Comparison of ENCODE assay signal across 20 cellular contexts in genomic region chr3:129353589-129353941, GRCh38.
A peak's percentile ranks its signal among the peaks of the same experiment; 100 is the strongest.
DNase-seq lines count a peak whose midpoint lies in the region; ATAC-seq, FAIRE-seq and TF ChIP-seq lines count a peak whose summit lies in the region.
"Had no signal": no experiment of that assay in that cellular context is flagged by ENCODE, and none has a peak within 500 bp of the region (broad histone marks: within the 10 kb centered on the region; RNA-seq: fewer than 3 reads in every experiment).

No MANE protein-coding gene starts in this region.

- peak; percentile 42 for FAIRE-seq in endothelial cell of umbilical vein (lab: Jason Lieb, UNC)
- FAIRE-seq: D721Med, G401.6, GM12891, H54 had no signal

- peaks cover 0 to 3% of the 10 kb centered on the region in 2 donors for H3K27me3 Mint-ChIP-seq in natural killer cell (ENCODE audit: low read depth in 2 of 2)
- H3K27me3 Mint-ChIP-seq in T-helper 2 cell treated with Interferon-gamma antibody and Interleukin-4, amounts not matched to agents 5 μg/mL and 100 μg/mL, for 36 hours (ENCODE audit: low read depth): no peaks in the 10 kb centered on the region

- no peaks in the 10 kb centered on the region for H3K79me2 ChIP-seq in endothelial cell of umbilical vein (ENCODE audit: control insufficient read depth, insufficient read depth, low read length)
- H3K79me2 ChIP-seq in parathyroid adenoma: no peaks in the 10 kb centered on the region

- H4K20me1 ChIP-seq in endothelial cell of umbilical vein (replicated peaks; ENCODE audit: control insufficient read depth, extremely low read depth, insufficient read depth, low read length): no peaks in the 10 kb centered on the region

- peak overlapping the region; percentile 24 to 78 (median 58) for H3K27ac ChIP-seq in heart left ventricle
- no peak overlapping the region for H3K27ac ChIP-seq in endothelial cell of umbilical vein (ENCODE audit: insufficient read depth, low read depth, low read length)
- H3K27ac ChIP-seq in parathyroid adenoma: peak overlapping the region; percentile 59
- peak overlapping the region in 2 of 3 donors; percentile 33 to 38 for H3K27ac ChIP-seq in thyroid gland
- H3K27ac ChIP-seq: 22Rv1, GM23248, HL-60 had no signal

- no peaks in the 10 kb centered on the region for H3K9me3 ChIP-seq in heart left ventricle
- no peaks in the 10 kb centered on the region for H3K9me3 ChIP-seq in endothelial cell of umbilical vein (replicated peaks; ENCODE audit: control insufficient read depth, insufficient read depth, low read length)
- H3K9me3 ChIP-seq in parathyroid adenoma (ENCODE audit: control insufficient read depth, low read length): no peaks in the 10 kb centered on the region
- H3K9me3 ChIP-seq in thyroid gland: no peaks in the 10 kb centered on the region

- H3K27ac Mint-ChIP-seq in natural killer cell: no peak overlapping the region
- H3K27ac Mint-ChIP-seq in T-helper 2 cell treated with Interferon-gamma antibody and Interleukin-4, amounts not matched to agents 5 μg/mL and 100 μg/mL, for 36 hours: no peak overlapping the region
- H3K27ac Mint-ChIP-seq: CD14-positive monocyte; CD8-positive, alpha-beta T cell had no signal

- H3K36me3 ChIP-seq in heart left ventricle (no peaks in the 10 kb centered on the region), endothelial cell of umbilical vein (ENCODE audit: control insufficient read depth in 2 of 2, extremely low read depth in 1 of 2, insufficient read depth in 2 of 2, low read length in 2 of 2) (no peaks in the 10 kb centered on the region), parathyroid adenoma (ENCODE audit: control insufficient read depth, insufficient read depth, low read length) (no peaks in the 10 kb centered on the region), thyroid gland (no peaks in the 10 kb centered on the region)

- no peaks in the 10 kb centered on the region for H3K4me1 Mint-ChIP-seq in natural killer cell
- no peaks in the 10 kb centered on the region for H3K4me1 Mint-ChIP-seq in T-helper 2 cell treated with Interferon-gamma antibody and Interleukin-4, amounts not matched to agents 5 μg/mL and 100 μg/mL, for 36 hours (ENCODE audit: low read depth)

- H3K4me1 ChIP-seq in heart left ventricle: peaks cover 0 to 23% (median 14%) of the 10 kb centered on the region in 12 donors
- peaks cover 15% of the 10 kb centered on the region for H3K4me1 ChIP-seq in endothelial cell of umbilical vein (ENCODE audit: control insufficient read depth, extremely low read depth, insufficient read depth, low read length)
- peaks cover 26% of the 10 kb centered on the region for H3K4me1 ChIP-seq in parathyroid adenoma
- no peaks in the 10 kb centered on the region for H3K4me1 ChIP-seq in thyroid gland

- WGBS in heart left ventricle, 4 donors: 71 to 97% (median 81%) methylated on average over 4 to 5 of the region's 5 CpGs
- WGBS in thyroid gland, 2 donors: 66 to 79% methylated on average over 5 of the region's 5 CpGs

- no peaks in the 10 kb centered on the region for H3K27me3 ChIP-seq in heart left ventricle
- no peaks in the 10 kb centered on the region for H3K27me3 ChIP-seq in endothelial cell of umbilical vein (ENCODE audit: control insufficient read depth in 2 of 2, insufficient read depth in 2 of 2, low read length in 2 of 2)
- H3K27me3 ChIP-seq in parathyroid adenoma (ENCODE audit: control insufficient read depth, insufficient read depth, low read length): no peaks in the 10 kb centered on the region
- H3K27me3 ChIP-seq in thyroid gland: no peaks in the 10 kb centered on the region

- H3K9ac ChIP-seq in endothelial cell of umbilical vein (replicated peaks; ENCODE audit: extremely low read depth, insufficient read depth, low read length): no peak overlapping the region
- H3K9ac ChIP-seq in parathyroid adenoma: no peak overlapping the region
- H3K9ac ChIP-seq: GM23248 had no signal

- dilution Hi-C loops in endothelial cell of umbilical vein (cut with MboI; ENCODE audit: extremely low pct_ligation_motif_present, low sequenced_read_pairs): no loop called here

- intact Hi-C loops in heart left ventricle (cut with DNase I) (no loop called here), left cardiac atrium (cut with DNase I) (no loop called here), endothelial cell of umbilical vein (cut with micrococcal nuclease) (no loop called here), thyroid gland (cut with DNase I) (no loop called here), natural killer cell (cut with micrococcal nuclease) (no loop called here)

- no peak overlapping the region for H3K4me3 ChIP-seq in heart left ventricle
- no peak overlapping the region for H3K4me3 ChIP-seq in endothelial cell of umbilical vein (replicated peaks in 1 of 3; ENCODE audit: insufficient read depth in 1 of 3, low read depth in 1 of 3, low read length in 3 of 3)
- no peak overlapping the region for H3K4me3 ChIP-seq in parathyroid adenoma (ENCODE audit: low read depth, low read length)
- no peak overlapping the region for H3K4me3 ChIP-seq in thyroid gland (replicated peaks in 1 of 3)
- H3K4me3 ChIP-seq: GM23248 had no signal

- H3K4me2 ChIP-seq in endothelial cell of umbilical vein (ENCODE audit: insufficient read depth, low read length): no peak overlapping the region
- H3K4me2 ChIP-seq in parathyroid adenoma (ENCODE audit: low read length): no peak overlapping the region

- CTCF ChIA-PET in endothelial cell of umbilical vein (lab: Charles Lee): interaction anchor here (0.8 to 1.9 kb wide), 8 partner anchors 9 to 96 kb away, joined by 3 to 10 read pairs (median 6); partner anchors contain the start of gene EFCAB12

- ATAC-seq in heart left ventricle (no peak), left cardiac atrium (no peak), natural killer cell (no peak)
- ATAC-seq: CD8-positive, alpha-beta T cell had no signal

- TF ChIP-seq POLR2A in heart left ventricle (IDR thresholded peaks at IDR 0.05): no peak
- TF ChIP-seq POLR2A in endothelial cell of umbilical vein (IDR thresholded peaks at IDR 0.05; ENCODE audit: low read depth, low read length): no peak
- TF ChIP-seq POLR2A in thyroid gland (IDR thresholded peaks at IDR 0.05): no peak

- TF ChIP-seq CTCF in heart left ventricle (IDR thresholded peaks at IDR 0.05) (peak in 1 of 12 donors; percentile 3), endothelial cell of umbilical vein (IDR thresholded peaks at IDR 0.05; ENCODE audit: extremely low read depth in 1 of 2, insufficient read depth in 1 of 2, low read depth in 1 of 2, low read length in 2 of 2) (no peak), parathyroid adenoma (IDR thresholded peaks at IDR 0.05) (no peak), thyroid gland (IDR thresholded peaks at IDR 0.05) (no peak), natural killer cell (IDR thresholded peaks at IDR 0.05) (no peak)

- DNase-seq in heart left ventricle (peak in 1 of 5 donors; percentile 4), left cardiac atrium (no peak), endothelial cell of umbilical vein (ENCODE audit: low read depth, low spot score) (no peak), thyroid gland (no peak), natural killer cell (no peak)
- no peak for DNase-seq in T-helper 2 cell treated with Interferon-gamma antibody and Interleukin-4, amounts not matched to agents 5 μg/mL and 100 μg/mL, for 36 hours (ENCODE audit: low spot score)
- DNase-seq: CD8-positive, alpha-beta T cell; COR-L47; DMS153; DMS79 treated with DMSO at 0.1 percent for 48 hours; EL; GM23248 had no signal

- no peaks in the 10 kb centered on the region for H3K36me3 Mint-ChIP-seq in natural killer cell
- no peaks in the 10 kb centered on the region for H3K36me3 Mint-ChIP-seq in T-helper 2 cell treated with Interferon-gamma antibody and Interleukin-4, amounts not matched to agents 5 μg/mL and 100 μg/mL, for 36 hours (ENCODE audit: low read depth)
- H3K36me3 Mint-ChIP-seq: CD14-positive monocyte; CD8-positive, alpha-beta T cell had no signal

- POLR2A ChIA-PET in endothelial cell of umbilical vein (lab: Charles Lee): no interaction called here

- H3K9me3 Mint-ChIP-seq in natural killer cell: no peaks in the 10 kb centered on the region
- no peaks in the 10 kb centered on the region for H3K9me3 Mint-ChIP-seq in T-helper 2 cell treated with Interferon-gamma antibody and Interleukin-4, amounts not matched to agents 5 μg/mL and 100 μg/mL, for 36 hours
- H3K9me3 Mint-ChIP-seq: CD8-positive, alpha-beta T cell had no signal

- H3K4me3 Mint-ChIP-seq in natural killer cell: no peak overlapping the region
- no peak overlapping the region for H3K4me3 Mint-ChIP-seq in T-helper 2 cell treated with Interferon-gamma antibody and Interleukin-4, amounts not matched to agents 5 μg/mL and 100 μg/mL, for 36 hours
- H3K4me3 Mint-ChIP-seq: CD14-positive monocyte; CD8-positive, alpha-beta T cell had no signal

- H2AFZ ChIP-seq in endothelial cell of umbilical vein (ENCODE audit: low read depth, low read length): peak overlapping the region; percentile 66
- peak overlapping the region; percentile 56 for H2AFZ ChIP-seq in parathyroid adenoma
- H2AFZ ChIP-seq: GM23248 had no signal

- no peaks in the 10 kb centered on the region for H3K9me1 ChIP-seq in endothelial cell of umbilical vein (replicated peaks; ENCODE audit: control insufficient read depth, extremely low read depth, insufficient read depth, low read length)

- BruUV-seq in endothelial cell of umbilical vein (replicated peaks; lab: Mats Ljungman, UMichigan): no TSS peak

TF ChIP-seq in endothelial cell of umbilical vein, 7 proteins besides CTCF, POLR2A, EP300 and RAD21:
- TF ChIP-seq POLR2AphosphoS5 (IDR thresholded peaks at IDR 0.05; ENCODE audit: insufficient read depth, low read depth, low read length) (no peak), GATA2 (IDR thresholded peaks at IDR 0.05; ENCODE audit: insufficient read depth, insufficient read length, low read depth, low read length) (no peak), EZH2 (IDR thresholded peaks at IDR 0.05; ENCODE audit: borderline replicate concordance, low read depth, low read length, severe bottlenecking) (no peak), MAX (IDR thresholded peaks at IDR 0.05; ENCODE audit: insufficient read depth, insufficient read length) (no peak), MYC (IDR thresholded peaks at IDR 0.05; ENCODE audit: low read depth, low read length) (no peak), FOS (IDR thresholded peaks at IDR 0.05; ENCODE audit: borderline replicate concordance, insufficient read depth, low read length) (no peak), JUN (IDR thresholded peaks at IDR 0.05; ENCODE audit: borderline replicate concordance, insufficient read depth, insufficient read length, low read depth) (no peak)
